In genomic region chr2:95316466-95317122, GRCh38 we compare ENCODE assay signal across 12 cellular contexts. TPM values are rescaled to one million over a fixed set of nuclear protein-coding genes. Genes with fewer than 3 reads are reported as not detected.
DNase-seq lines count a peak whose midpoint lies in the region; ATAC-seq and TF ChIP-seq lines count a peak whose summit lies in the region.
"Had no signal": no experiment of that assay in that cellular context is flagged by ENCODE, and none has a peak within 500 bp of the region (broad histone marks: within the 10 kb centered on the region; RNA-seq: fewer than 3 reads in every experiment).

No MANE protein-coding gene starts in this region.

- no peaks in the 10 kb centered on the region for H3K4me1 Mint-ChIP-seq in CD4-positive, alpha-beta T cell (ENCODE audit: low read depth)
- H3K4me1 Mint-ChIP-seq: activated naive CD4-positive, alpha-beta T cell treated with anti-CD3 and anti-CD28 coated beads, Interleukin-2, amount 10 ng/mL, durations not matched to agents 7 days and 5 days; CD8-positive, alpha-beta memory T cell had no signal

- H3K4me1 ChIP-seq in BLaER1 (peaks cover 11% of the 10 kb centered on the region), mucosa of descending colon (ENCODE audit: low read depth) (no peaks in the 10 kb centered on the region)

- intact Hi-C loops in mucosa of descending colon (cut with DNase I, micrococcal nuclease), result loop anchor here in 1 of 2 donors (10.0 kb wide), 1 partner anchor 82 kb away; no protein-coding TSS in a partner anchor
- intact Hi-C loops in CD4-positive, alpha-beta T cell (cut with DNase I, micrococcal nuclease), result no loop called here

- POLR2A ChIA-PET in CD4-positive, alpha-beta T cell (lab: Charles Lee), result no interaction called here

- no peak overlapping the region for H3K27ac Mint-ChIP-seq in CD4-positive, alpha-beta T cell
- H3K27ac Mint-ChIP-seq: activated naive CD4-positive, alpha-beta T cell treated with anti-CD3 and anti-CD28 coated beads, Interleukin-2, amount 10 ng/mL, durations not matched to agents 7 days and 5 days; CD8-positive, alpha-beta memory T cell had no signal

- in situ Hi-C loops in brain microvascular endothelial cell (cut with HindIII; ENCODE audit: low pct_ligation_motif_present, low sequenced_read_pairs), result no loop called here

- ATAC-seq in mucosa of descending colon, result no peak
- no peak for ATAC-seq in CD4-positive, alpha-beta T cell (ENCODE audit: poor library complexity)
- ATAC-seq: Panc1 had no signal

- DNase-seq in Jurkat, Clone E6-1 (ENCODE audit: low read depth, low spot score), result peak; percentile 28
- DNase-seq in brain microvascular endothelial cell (peak; percentile 40), mucosa of descending colon (peak in 2 of 3 donors; percentile 8 to 13), COR-L47 (lab: John Stamatoyannopoulos, UW) (no peak), globus pallidus (ENCODE audit: low spot score) (no peak)
- DNase-seq in CD4-positive, alpha-beta T cell, result no peak
- no peak for DNase-seq in stimulated activated CD4-positive, alpha-beta T cell treated with anti-CD3 and anti-CD28 coated beads, Interleukin-15, amount 100 ng/mL, for 24 hours
- DNase-seq: activated naive CD4-positive, alpha-beta T cell treated with anti-CD3 and anti-CD28 coated beads, Interleukin-2, amount 10 ng/mL, durations not matched to agents 7 days and 5 days; CD8-positive, alpha-beta memory T cell; dermis blood vessel endothelial cell had no signal

- H3K27ac ChIP-seq in BLaER1 (no peak overlapping the region), brain microvascular endothelial cell (no peak overlapping the region)
- no peak overlapping the region for H3K27ac ChIP-seq in CD4-positive, alpha-beta T cell (ENCODE audit: low read depth, low read length)

- no peaks in the 10 kb centered on the region for H3K9me3 Mint-ChIP-seq in CD4-positive, alpha-beta T cell
- H3K9me3 Mint-ChIP-seq: activated naive CD4-positive, alpha-beta T cell treated with anti-CD3 and anti-CD28 coated beads, Interleukin-2, amount 10 ng/mL, durations not matched to agents 7 days and 5 days; CD8-positive, alpha-beta memory T cell had no signal

- peaks cover 4% of the 10 kb centered on the region for H3K27me3 Mint-ChIP-seq in CD4-positive, alpha-beta T cell
- H3K27me3 Mint-ChIP-seq: activated naive CD4-positive, alpha-beta T cell treated with anti-CD3 and anti-CD28 coated beads, Interleukin-2, amount 10 ng/mL, durations not matched to agents 7 days and 5 days had no signal

- H3K4me3 Mint-ChIP-seq in CD4-positive, alpha-beta T cell, result no peak overlapping the region
- H3K4me3 Mint-ChIP-seq: activated naive CD4-positive, alpha-beta T cell treated with anti-CD3 and anti-CD28 coated beads, Interleukin-2, amount 10 ng/mL, durations not matched to agents 7 days and 5 days; CD8-positive, alpha-beta memory T cell had no signal

- TF ChIP-seq CTCF in brain microvascular endothelial cell (IDR thresholded peaks at IDR 0.05; ENCODE audit: low read depth, low read length, missing control alignments), result peak; percentile 10
- no peak for TF ChIP-seq CTCF in mucosa of descending colon (IDR thresholded peaks at IDR 0.05)
- no peak for TF ChIP-seq CTCF in CD4-positive, alpha-beta T cell (IDR thresholded peaks at IDR 0.05)

- H4K20me1 ChIP-seq in BLaER1, result peaks cover 27% of the 10 kb centered on the region

- peak overlapping the region; percentile 65 for H3K4me2 ChIP-seq in BLaER1

- H3K4me3 ChIP-seq in BLaER1, result no peak overlapping the region
- no peak overlapping the region for H3K4me3 ChIP-seq in Jurkat, Clone E6-1 (ENCODE audit: low read length)
- no peak overlapping the region for H3K4me3 ChIP-seq in brain microvascular endothelial cell (ENCODE audit: low read depth, low read length)
- no peak overlapping the region for H3K4me3 ChIP-seq in mucosa of descending colon

- no peak overlapping the region for H3K9ac ChIP-seq in BLaER1

- H3K36me3 Mint-ChIP-seq in CD4-positive, alpha-beta T cell (ENCODE audit: low read depth), result no peaks in the 10 kb centered on the region
- H3K36me3 Mint-ChIP-seq: activated naive CD4-positive, alpha-beta T cell treated with anti-CD3 and anti-CD28 coated beads, Interleukin-2, amount 10 ng/mL, durations not matched to agents 7 days and 5 days; CD8-positive, alpha-beta memory T cell had no signal

- CTCF ChIA-PET in CD4-positive, alpha-beta T cell (lab: Charles Lee), result no interaction called here

- H3K36me3 ChIP-seq in BLaER1 (no peaks in the 10 kb centered on the region), brain microvascular endothelial cell (replicated peaks) (no peaks in the 10 kb centered on the region), mucosa of descending colon (ENCODE audit: low read depth) (no peaks in the 10 kb centered on the region)

- no peaks in the 10 kb centered on the region for H3K9me3 ChIP-seq in BLaER1
- H3K9me3 ChIP-seq in mucosa of descending colon, result no peaks in the 10 kb centered on the region
- H3K9me3 ChIP-seq in CD4-positive, alpha-beta T cell (ENCODE audit: control insufficient read depth, low read length), result no peaks in the 10 kb centered on the region

- peaks cover 11% of the 10 kb centered on the region for H3K27me3 ChIP-seq in BLaER1
- no peaks in the 10 kb centered on the region for H3K27me3 ChIP-seq in brain microvascular endothelial cell (replicated peaks)
- H3K27me3 ChIP-seq in CD4-positive, alpha-beta T cell (ENCODE audit: control insufficient read depth, insufficient read depth, low read length), result no peaks in the 10 kb centered on the region

RNA-seq across cellular contexts. Expression of gene KCNIP3, which starts 19.4 kb away (rescaled TPM):
- 14.0 TPM for polyA plus RNA-seq in Jurkat, Clone E6-1 (2012; ENCODE audit: insufficient read depth, insufficient read length)
- 10 to 100 TPM in 1 of 3 donors, 1 to 10 TPM in 2; 3.0 to 12.5 (median 4.1) TPM for total RNA-seq in mucosa of descending colon
- total RNA-seq in CD4-positive, alpha-beta T cell, result under 1 TPM in 1 of 2 experiments, not detected in 1; 0.52 TPM
- total RNA-seq: CD8-positive, alpha-beta memory T cell had no signal
- polyA plus RNA-seq: CD8-positive, alpha-beta memory T cell had no signal

RNA-seq across cellular contexts. Expression of gene PROM2, which starts 42.3 kb away (rescaled TPM):
- not detected for polyA plus RNA-seq in Jurkat, Clone E6-1 (2012; ENCODE audit: insufficient read depth, insufficient read length)
- 10 to 100 TPM; 24.4 to 44.0 (median 35.8) TPM for total RNA-seq in mucosa of descending colon
- under 1 TPM; 0.60 to 0.73 TPM for total RNA-seq in CD4-positive, alpha-beta T cell
- polyA plus RNA-seq: CD8-positive, alpha-beta memory T cell had no signal

Comparison
In these comparisons a context has a peak if more than half of its experiments do, and no peak if none do; other contexts are left out.
1. DNase-seq: peak in Jurkat, Clone E6-1 (single experiment), brain microvascular endothelial cell (single experiment) and mucosa of descending colon (2 of 3); none in COR-L47 (single experiment), CD4-positive, alpha-beta T cell (0 of 10), globus pallidus (single experiment) and stimulated activated CD4-positive, alpha-beta T cell treated with anti-CD3 and anti-CD28 coated beads, Interleukin-15, amount 100 ng/mL, for 24 hours (single experiment).
2. RNA of gene PROM2, which starts 42.3 kb away (total RNA-seq): 24.4 to 44.0 TPM in mucosa of descending colon; 0.60 to 0.73 TPM in CD4-positive, alpha-beta T cell; every median in the first group is over 10 times any median in the second.